In genomic region chr1:21607549-21608529, GRCh38 we compare ENCODE assay signal across 8 cellular contexts.
DNase-seq lines count a peak whose midpoint lies in the region; ATAC-seq and TF ChIP-seq lines count a peak whose summit lies in the region.

No MANE protein-coding gene starts in this region.

- peaks cover 0 to 14% of the 10 kb centered on the region in 2 donors for H3K4me1 ChIP-seq in thyroid gland

- peak overlapping the region in 1 of 10 donors; percentile 51 for H3K27ac Mint-ChIP-seq in naive thymus-derived CD8-positive, alpha-beta T cell

- H3K27ac ChIP-seq in thyroid gland, result peak overlapping the region in 1 of 3 donors; percentile 53

- peak overlapping the region in 7 of 10 donors; percentile 10 to 54 (median 29) for H3K4me3 Mint-ChIP-seq in naive thymus-derived CD8-positive, alpha-beta T cell

- H3K27me3 Mint-ChIP-seq in naive thymus-derived CD8-positive, alpha-beta T cell, result peaks cover 5 to 37% (median 23%) of the 10 kb centered on the region in 5 donors

- ATAC-seq in activated CD4-positive, CD25-positive, alpha-beta regulatory T cell treated with anti-CD3 and anti-CD28 coated beads, Interleukin-2, amount 50 U/mL, for 24 hours, result peak; percentile 73 to 86
- ATAC-seq in naive thymus-derived CD8-positive, alpha-beta T cell, result peak; percentile 23 to 40

- peak in 1 of 2 donors; percentile 13 for TF ChIP-seq POLR2A in thyroid gland (IDR thresholded peaks at IDR 0.05)

- no peaks in the 10 kb centered on the region for H3K9me3 Mint-ChIP-seq in naive thymus-derived CD8-positive, alpha-beta T cell

- no peaks in the 10 kb centered on the region for H3K36me3 Mint-ChIP-seq in naive thymus-derived CD8-positive, alpha-beta T cell

- H3K36me3 ChIP-seq in thyroid gland, result peaks cover 64 to 80% of the 10 kb centered on the region in 2 donors

- 55 to 61% methylated on average over 36 of the region's 37 CpGs for WGBS in thyroid gland, 2 donors

- no peaks in the 10 kb centered on the region for H3K27me3 ChIP-seq in thyroid gland

- H3K9me3 ChIP-seq in thyroid gland, result no peaks in the 10 kb centered on the region

- H3K4me1 Mint-ChIP-seq in naive thymus-derived CD8-positive, alpha-beta T cell, result peaks cover 9 to 17% (median 14%) of the 10 kb centered on the region in 4 donors

- peak; percentile 54 for DNase-seq in DMS53 (lab: John Stamatoyannopoulos, UW)
- no peak for DNase-seq in DMS53 treated with DMSO at 0.1 percent for 48 hours (lab: John Stamatoyannopoulos, UW; ENCODE audit: unreplicated experiment)
- DNase-seq in HT1080 (ENCODE audit: low read depth), result peak; percentile 63
- peak; percentile 33 for DNase-seq in epithelial cell of proximal tubule (ENCODE audit: low read depth)
- DNase-seq in naive thymus-derived CD8-positive, alpha-beta T cell, result peak in 1 of 10 donors; percentile 24
- peak; percentile 87 for DNase-seq in thyroid gland
- no peak for DNase-seq in NCI-H510A treated with DMSO at 0.1 percent for 48 hours (lab: John Stamatoyannopoulos, UW)

- no peak overlapping the region for H3K4me3 ChIP-seq in epithelial cell of proximal tubule (ENCODE audit: low read depth, low read length)
- H3K4me3 ChIP-seq in thyroid gland (replicated peaks in 1 of 3), result no peak overlapping the region

- TF ChIP-seq CTCF in epithelial cell of proximal tubule (conservative IDR thresholded peaks at IDR 0.05; ENCODE audit: low read depth, low read length), result no peak
- TF ChIP-seq CTCF in thyroid gland (IDR thresholded peaks at IDR 0.05), result no peak

- intact Hi-C loops in thyroid gland (cut with DNase I), result no loop called here

- POLR2A ChIA-PET in naive thymus-derived CD8-positive, alpha-beta T cell (lab: Charles Lee), result no interaction called here

Comparison
In these comparisons a context has a peak if more than half of its experiments do, and no peak if none do; other contexts are left out.
1. DNase-seq: peak in DMS53 (single experiment), HT1080 (single experiment), epithelial cell of proximal tubule (single experiment) and thyroid gland (2 of 2); none in DMS53 treated with DMSO at 0.1 percent for 48 hours (single experiment) and NCI-H510A treated with DMSO at 0.1 percent for 48 hours (single experiment).